ENCODE assay signal across 24 cellular contexts in genomic region chr17:50280068-50280467, GRCh38. TPM values are rescaled to one million over a fixed set of nuclear protein-coding genes. Genes with fewer than 3 reads are reported as not detected.
DNase-seq lines count a peak whose midpoint lies in the region; ATAC-seq and TF ChIP-seq lines count a peak whose summit lies in the region.
"Had no signal": no experiment of that assay in that cellular context is flagged by ENCODE, and none has a peak within 500 bp of the region (broad histone marks: within the 10 kb centered on the region; RNA-seq: fewer than 3 reads in every experiment).

No MANE protein-coding gene starts in this region.

- H3K9me3 Mint-ChIP-seq in WTC11: peaks cover 5% of the 10 kb centered on the region
- H3K9me3 Mint-ChIP-seq: stimulated activated effector memory CD8-positive, alpha-beta T cell treated with anti-CD3 and anti-CD28 coated beads, Interleukin-12 subunit alpha, Interleukin-12 subunit beta, amount 100 ng/mL, for 72 hours had no signal

- H2BK5ac ChIP-seq in mesendoderm (ENCODE audit: low read length): no peak overlapping the region

- peak overlapping the region; percentile 64 for H3K56ac ChIP-seq in mesendoderm (ENCODE audit: low read length)

- no peaks in the 10 kb centered on the region for H3K9me3 ChIP-seq in ovary
- H3K9me3 ChIP-seq: testis had no signal

- no peak overlapping the region for H3K4me3 Mint-ChIP-seq in WTC11
- H3K4me3 Mint-ChIP-seq: stimulated activated effector memory CD8-positive, alpha-beta T cell treated with anti-CD3 and anti-CD28 coated beads, Interleukin-12 subunit alpha, Interleukin-12 subunit beta, amount 100 ng/mL, for 72 hours had no signal

- H3K27me3 Mint-ChIP-seq in WTC11 (ENCODE audit: low read depth): 0 out of 2 replicates have a peak, but pooled peaks cover 6% of the 10 kb centered on the region

- H3K27ac ChIP-seq in mesendoderm (ENCODE audit: low read depth, low read length) (no peak overlapping the region), foreskin keratinocyte (no peak overlapping the region), ovary (no peak overlapping the region)
- H3K27ac ChIP-seq: 22Rv1, testis had no signal

- WGBS in mesendoderm (ENCODE audit: extremely low coverage, insufficient coverage, low lambda C conversion rate): no CpG with 5 or more reads among the region's 8 CpGs
- 75 to 80% (median 79%) methylated on average over 8 of the region's 8 CpGs for WGBS in ovary, 3 donors

- no peak overlapping the region for H2AK5ac ChIP-seq in mesendoderm (ENCODE audit: low read length)

- intact Hi-C loops in ovary (cut with DNase I): no loop called here

- H3K4me1 ChIP-seq in mesendoderm (ENCODE audit: control insufficient read depth, low read depth, low read length) (peaks cover 20% of the 10 kb centered on the region), foreskin keratinocyte (peaks cover 14% of the 10 kb centered on the region), ovary (ENCODE audit: insufficient read depth) (no peaks in the 10 kb centered on the region)
- H3K4me1 ChIP-seq: testis had no signal

- H3K36me3 Mint-ChIP-seq in WTC11: peaks cover 7% of the 10 kb centered on the region
- H3K36me3 Mint-ChIP-seq: stimulated activated effector memory CD8-positive, alpha-beta T cell treated with anti-CD3 and anti-CD28 coated beads, Interleukin-12 subunit alpha, Interleukin-12 subunit beta, amount 100 ng/mL, for 72 hours had no signal

- H2BK15ac ChIP-seq in mesendoderm (replicated peaks; ENCODE audit: low read depth): no peak overlapping the region

- no peak overlapping the region for H3K9ac ChIP-seq in mesendoderm (ENCODE audit: low read length)

- DNase-seq in DMS153 (lab: John Stamatoyannopoulos, UW) (peak; percentile 16), DMS153 treated with DMSO at 0.1 percent for 48 hours (lab: John Stamatoyannopoulos, UW; ENCODE audit: unreplicated experiment) (no peak), H7 (peak; percentile 59), WTC11 (ENCODE audit: low spot score) (no peak), mesendoderm (no peak), foreskin keratinocyte (no peak), iPS-NIHi11 (ENCODE audit: low spot score) (no peak), ovary (no peak)
- DNase-seq: activated effector memory CD4-positive, alpha-beta T cell treated with Interleukin-2 at 50 U/mL for 16 hours; amniotic stem cell; effector memory CD4-positive, alpha-beta T cell; head of caudate nucleus; islet precursor cell; KBM-7; NCI-H1105 treated with DMSO at 0.1 percent for 48 hours; NCI-H774; T1000; testis had no signal

- H3K18ac ChIP-seq in mesendoderm (ENCODE audit: low read length): no peak overlapping the region

- TF ChIP-seq EP300 in ovary (IDR thresholded peaks at IDR 0.05): no peak

- no peak overlapping the region for H2BK120ac ChIP-seq in mesendoderm (ENCODE audit: low read depth, low read length)

- no peak overlapping the region for H4K5ac ChIP-seq in mesendoderm (ENCODE audit: low read length)

- no peak for TF ChIP-seq POLR2A in ovary (IDR thresholded peaks at IDR 0.05)

- TF ChIP-seq CTCF in WTC11 (IDR thresholded peaks at IDR 0.05): no peak
- TF ChIP-seq CTCF in foreskin keratinocyte (conservative IDR thresholded peaks at IDR 0.05): no peak
- no peak for TF ChIP-seq CTCF in ovary (IDR thresholded peaks at IDR 0.05)

- H3K4ac ChIP-seq in mesendoderm (ENCODE audit: low read depth, low read length): no peak overlapping the region

- H3K36me3 ChIP-seq in H7 (replicated peaks; ENCODE audit: control insufficient read depth, insufficient read depth, low read length) (0 out of 2 replicates have a peak, but pooled peaks cover 1% of the 10 kb centered on the region), mesendoderm (ENCODE audit: control insufficient read depth, insufficient read depth, low read length) (no peaks in the 10 kb centered on the region), ovary (no peaks in the 10 kb centered on the region)

- H3K79me2 ChIP-seq in mesendoderm (ENCODE audit: control insufficient read depth, insufficient read depth, low read length): no peaks in the 10 kb centered on the region

- H3K79me1 ChIP-seq in mesendoderm (ENCODE audit: low read length): no peaks in the 10 kb centered on the region

- no peak overlapping the region for H3K23ac ChIP-seq in mesendoderm (ENCODE audit: low read length)

- no peak overlapping the region for H3K4me2 ChIP-seq in mesendoderm (ENCODE audit: low read length)

- no peak overlapping the region for H3K27ac Mint-ChIP-seq in WTC11
- H3K27ac Mint-ChIP-seq: stimulated activated effector memory CD8-positive, alpha-beta T cell treated with anti-CD3 and anti-CD28 coated beads, Interleukin-12 subunit alpha, Interleukin-12 subunit beta, amount 100 ng/mL, for 72 hours had no signal

- POLR2A ChIA-PET in WTC11 (lab: Charles Lee): no interaction called here

- no peak overlapping the region for H4K8ac ChIP-seq in mesendoderm (ENCODE audit: low read depth, low read length)

- CTCF ChIA-PET in WTC11 (lab: Charles Lee): interaction anchor here (1.0 to 1.3 kb wide), 2 partner anchors 18 to 114 kb away, joined by 3 to 4 read pairs; partner anchors contain the start of gene SGCA

- H3K27me3 ChIP-seq in H7 (ENCODE audit: control insufficient read depth, insufficient read depth, low read length) (no peaks in the 10 kb centered on the region), mesendoderm (ENCODE audit: insufficient read depth, low read length, poor library complexity) (no peaks in the 10 kb centered on the region), foreskin keratinocyte (no peaks in the 10 kb centered on the region), ovary (no peaks in the 10 kb centered on the region)
- H3K27me3 ChIP-seq: testis had no signal

- ATAC-seq in WTC11 (peak; percentile 29), foreskin keratinocyte (no peak)
- ATAC-seq: activated CD4-positive, CD25-positive, alpha-beta regulatory T cell treated with anti-CD3 and anti-CD28 coated beads, Interleukin-2, amount 50 U/mL, for 24 hours; stimulated activated effector memory CD8-positive, alpha-beta T cell treated with anti-CD3 and anti-CD28 coated beads, Interleukin-12 subunit alpha, Interleukin-12 subunit beta, amount 100 ng/mL, for 72 hours had no signal

- H3K4me3 ChIP-seq in H7 (ENCODE audit: insufficient read depth, low read depth, low read length): no peak overlapping the region
- H3K4me3 ChIP-seq in mesendoderm (ENCODE audit: low read length): no peak overlapping the region
- H3K4me3 ChIP-seq in ovary: no peak overlapping the region
- H3K4me3 ChIP-seq: testis had no signal

- H3K4me1 Mint-ChIP-seq in WTC11: peaks cover 56% of the 10 kb centered on the region

TF ChIP-seq in WTC11, 78 proteins besides CTCF, POLR2A, EP300 and RAD21 (continues in another document):
- TF ChIP-seq, protein P1, sequence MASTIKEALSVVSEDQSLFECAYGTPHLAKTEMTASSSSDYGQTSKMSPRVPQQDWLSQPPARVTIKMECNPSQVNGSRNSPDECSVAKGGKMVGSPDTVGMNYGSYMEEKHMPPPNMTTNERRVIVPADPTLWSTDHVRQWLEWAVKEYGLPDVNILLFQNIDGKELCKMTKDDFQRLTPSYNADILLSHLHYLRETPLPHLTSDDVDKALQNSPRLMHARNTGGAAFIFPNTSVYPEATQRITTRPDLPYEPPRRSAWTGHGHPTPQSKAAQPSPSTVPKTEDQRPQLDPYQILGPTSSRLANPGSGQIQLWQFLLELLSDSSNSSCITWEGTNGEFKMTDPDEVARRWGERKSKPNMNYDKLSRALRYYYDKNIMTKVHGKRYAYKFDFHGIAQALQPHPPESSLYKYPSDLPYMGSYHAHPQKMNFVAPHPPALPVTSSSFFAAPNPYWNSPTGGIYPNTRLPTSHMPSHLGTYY (CRISPR knock-in tag; IDR thresholded peaks at IDR 0.05): no peak
- TF ChIP-seq, protein P2, sequence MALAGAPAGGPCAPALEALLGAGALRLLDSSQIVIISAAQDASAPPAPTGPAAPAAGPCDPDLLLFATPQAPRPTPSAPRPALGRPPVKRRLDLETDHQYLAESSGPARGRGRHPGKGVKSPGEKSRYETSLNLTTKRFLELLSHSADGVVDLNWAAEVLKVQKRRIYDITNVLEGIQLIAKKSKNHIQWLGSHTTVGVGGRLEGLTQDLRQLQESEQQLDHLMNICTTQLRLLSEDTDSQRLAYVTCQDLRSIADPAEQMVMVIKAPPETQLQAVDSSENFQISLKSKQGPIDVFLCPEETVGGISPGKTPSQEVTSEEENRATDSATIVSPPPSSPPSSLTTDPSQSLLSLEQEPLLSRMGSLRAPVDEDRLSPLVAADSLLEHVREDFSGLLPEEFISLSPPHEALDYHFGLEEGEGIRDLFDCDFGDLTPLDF (CRISPR knock-in tag; IDR thresholded peaks at IDR 0.05): no peak
- TF ChIP-seq ZSCAN18 (CRISPR knock-in tag; IDR thresholded peaks at IDR 0.05): no peak
- no peak for TF ChIP-seq NR3C1 (CRISPR knock-in tag; conservative IDR thresholded peaks at IDR 0.05; ENCODE audit: low read depth)
- no peak for TF ChIP-seq FOXJ3 (CRISPR knock-in tag; IDR thresholded peaks at IDR 0.05; ENCODE audit: borderline replicate concordance)
- no peak for TF ChIP-seq SP1 (CRISPR knock-in tag; conservative IDR thresholded peaks at IDR 0.05)

RNA-seq across cellular contexts. Expression of gene TMEM92, which starts 5.8 kb away (rescaled TPM):
- 7.3 and 7.5 TPM in 2 replicates for total RNA-seq in H7 (2014; rRNA removed; shearing (Covaris generic))
- 9.8 to 10.4 TPM (median 10.3 TPM) in 3 replicates for total RNA-seq in WTC11 (2021)
- polyA plus RNA-seq in mesendoderm (2013, experiment 1 of 2): 11.5 TPM
- 10.9 TPM for polyA plus RNA-seq in mesendoderm (2013, experiment 2 of 2)
- total RNA-seq in foreskin keratinocyte: 2.8 and 6.5 TPM in 2 replicates
- polyA plus RNA-seq in foreskin keratinocyte: 6.7 and 12.4 TPM in 2 replicates
- 1 to 10 TPM in 6 of 7 donors, under 1 TPM in 1; 0.34 to 3.5 (median 1.6) TPM for total RNA-seq in ovary
- 1 to 10 TPM in 1 of 2 donors, under 1 TPM in 1; 0.32 to 2.5 TPM for polyA plus RNA-seq in ovary
- total RNA-seq: cardiac septum, mesenteric fat pad had no signal
- polyA plus RNA-seq: neural cell had no signal

Comparison
In these comparisons a context has a peak if more than half of its experiments do, and no peak if none do; other contexts are left out.
1. DNase-seq: peak in DMS153 (single experiment) and H7 (single experiment); none in DMS153 treated with DMSO at 0.1 percent for 48 hours (single experiment), WTC11 (single experiment), mesendoderm (single experiment), foreskin keratinocyte (0 of 2), iPS-NIHi11 (single experiment) and ovary (0 of 5).